In the genomic region with DNA sequence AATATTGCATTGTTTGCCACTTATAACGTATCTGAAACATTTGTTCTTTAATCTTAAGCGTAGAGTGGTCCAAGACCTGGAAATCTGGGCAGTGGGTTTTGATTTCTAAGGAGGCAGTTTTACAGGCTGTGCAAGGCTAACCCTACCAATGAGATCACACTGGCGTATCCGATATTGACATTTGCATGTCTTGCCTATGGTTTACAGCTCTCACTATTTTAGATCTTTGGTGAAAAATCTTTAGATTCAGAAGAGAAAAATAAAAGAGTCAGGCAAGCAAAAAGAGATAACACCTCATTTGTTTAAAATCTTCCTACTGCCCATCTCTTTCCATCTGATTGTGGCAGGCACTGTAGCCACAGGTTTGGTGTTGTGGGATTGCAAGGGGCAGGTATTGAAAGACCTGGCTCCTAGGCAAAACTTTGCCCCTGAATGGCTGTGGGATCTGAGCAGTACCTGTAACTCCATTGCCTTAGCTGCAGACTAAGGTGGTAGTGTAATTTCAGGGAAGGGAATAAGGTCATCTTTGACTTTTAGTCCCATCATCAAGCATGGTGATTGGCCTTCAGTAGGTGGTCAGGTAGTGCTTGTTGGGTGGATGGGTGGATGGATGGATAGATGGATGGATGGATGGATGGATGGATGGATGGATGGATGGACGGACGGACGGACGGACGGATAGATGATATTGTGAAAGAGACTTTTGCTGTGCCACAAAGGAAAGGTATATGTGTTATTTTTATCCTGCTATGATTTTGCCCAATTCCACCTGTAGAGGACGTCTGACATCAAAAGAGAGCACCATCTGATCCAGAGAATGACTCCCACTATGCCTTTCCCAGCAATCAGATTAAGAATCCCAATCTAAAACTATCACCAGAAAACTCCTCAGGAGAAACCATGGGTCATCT, we compare ENCODE assay signal across 2 cellular contexts.
TF ChIP-seq lines count a peak whose summit lies in the region.

No MANE protein-coding gene starts in this region.

TF ChIP-seq in A549, 52 proteins besides CTCF, POLR2A, EP300 and RAD21:
- TF ChIP-seq ZC3H11A (IDR thresholded peaks at IDR 0.05), result no peak
- no peak for TF ChIP-seq RNF2 (IDR thresholded peaks at IDR 0.05; ENCODE audit: borderline replicate concordance, low read depth)
- TF ChIP-seq RFX5 (IDR thresholded peaks at IDR 0.05), result no peak
- no peak for TF ChIP-seq NR3C1 (IDR thresholded peaks at IDR 0.05)
- no peak for TF ChIP-seq MAFK (IDR thresholded peaks at IDR 0.05; ENCODE audit: partially characterized antibody)
- TF ChIP-seq KDM1A (IDR thresholded peaks at IDR 0.05; ENCODE audit: low read depth), result no peak
- no peak for TF ChIP-seq FOSB (CRISPR knock-in tag; IDR thresholded peaks at IDR 0.05)
- TF ChIP-seq, protein P1, sequence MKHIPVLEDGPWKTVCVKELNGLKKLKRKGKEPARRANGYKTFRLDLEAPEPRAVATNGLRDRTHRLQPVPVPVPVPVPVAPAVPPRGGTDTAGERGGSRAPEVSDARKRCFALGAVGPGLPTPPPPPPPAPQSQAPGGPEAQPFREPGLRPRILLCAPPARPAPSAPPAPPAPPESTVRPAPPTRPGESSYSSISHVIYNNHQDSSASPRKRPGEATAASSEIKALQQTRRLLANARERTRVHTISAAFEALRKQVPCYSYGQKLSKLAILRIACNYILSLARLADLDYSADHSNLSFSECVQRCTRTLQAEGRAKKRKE (CRISPR knock-in tag; IDR thresholded peaks at IDR 0.05; ENCODE audit: low read depth), result no peak
- TF ChIP-seq, protein P2, sequence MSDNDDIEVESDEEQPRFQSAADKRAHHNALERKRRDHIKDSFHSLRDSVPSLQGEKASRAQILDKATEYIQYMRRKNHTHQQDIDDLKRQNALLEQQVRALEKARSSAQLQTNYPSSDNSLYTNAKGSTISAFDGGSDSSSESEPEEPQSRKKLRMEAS (IDR thresholded peaks at IDR 0.05), result no peak
- TF ChIP-seq HEYL (CRISPR knock-in tag; IDR thresholded peaks at IDR 0.05), result no peak

TF ChIP-seq in K562, 482 proteins besides CTCF, POLR2A, EP300 and RAD21:
- TF ChIP-seq, protein P3, sequence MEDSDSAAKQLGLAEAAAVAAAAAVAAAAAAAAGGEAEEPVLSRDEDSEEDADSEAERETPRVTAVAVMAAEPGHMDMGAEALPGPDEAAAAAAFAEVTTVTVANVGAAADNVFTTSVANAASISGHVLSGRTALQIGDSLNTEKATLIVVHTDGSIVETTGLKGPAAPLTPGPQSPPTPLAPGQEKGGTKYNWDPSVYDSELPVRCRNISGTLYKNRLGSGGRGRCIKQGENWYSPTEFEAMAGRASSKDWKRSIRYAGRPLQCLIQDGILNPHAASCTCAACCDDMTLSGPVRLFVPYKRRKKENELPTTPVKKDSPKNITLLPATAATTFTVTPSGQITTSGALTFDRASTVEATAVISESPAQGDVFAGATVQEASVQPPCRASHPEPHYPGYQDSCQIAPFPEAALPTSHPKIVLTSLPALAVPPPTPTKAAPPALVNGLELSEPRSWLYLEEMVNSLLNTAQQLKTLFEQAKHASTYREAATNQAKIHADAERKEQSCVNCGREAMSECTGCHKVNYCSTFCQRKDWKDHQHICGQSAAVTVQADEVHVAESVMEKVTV (CRISPR knock-in tag; IDR thresholded peaks at IDR 0.05), result 0 out of 2 replicates have a peak, but pooled peaks have one; percentile 28
- peak; percentile 67; the same call in 1 of the 2 replicates for TF ChIP-seq EHMT2 (IDR thresholded peaks at IDR 0.05)
- TF ChIP-seq FOXA3 (CRISPR knock-in tag; conservative IDR thresholded peaks at IDR 0.05 in 1 of 2, IDR thresholded peaks at IDR 0.05 in 1 of 2), result no peak
- TF ChIP-seq CTBP1 (IDR thresholded peaks at IDR 0.05; ENCODE audit: borderline replicate concordance), result peak; percentile 62; the same call in 1 of the 2 replicates
- no peak for TF ChIP-seq TOE1 (IDR thresholded peaks at IDR 0.05; ENCODE audit: borderline replicate concordance)
- 0 out of 2 replicates have a peak, but pooled peaks have one; percentile 31 for TF ChIP-seq TOE1 (CRISPR knock-in tag; IDR thresholded peaks at IDR 0.05; ENCODE audit: borderline replicate concordance, low read depth)
- TF ChIP-seq LEF1 (IDR thresholded peaks at IDR 0.05), result peak; percentile 74
- TF ChIP-seq JUND (IDR thresholded peaks at IDR 0.05; ENCODE audit: borderline replicate concordance, low read depth, low read length), result peak; percentile 6; the same call in 1 of the 2 replicates
- TF ChIP-seq JUND (tag; IDR thresholded peaks at IDR 0.05; ENCODE audit: borderline replicate concordance, low read depth, low read length), result no peak
- TF ChIP-seq, protein P4, sequence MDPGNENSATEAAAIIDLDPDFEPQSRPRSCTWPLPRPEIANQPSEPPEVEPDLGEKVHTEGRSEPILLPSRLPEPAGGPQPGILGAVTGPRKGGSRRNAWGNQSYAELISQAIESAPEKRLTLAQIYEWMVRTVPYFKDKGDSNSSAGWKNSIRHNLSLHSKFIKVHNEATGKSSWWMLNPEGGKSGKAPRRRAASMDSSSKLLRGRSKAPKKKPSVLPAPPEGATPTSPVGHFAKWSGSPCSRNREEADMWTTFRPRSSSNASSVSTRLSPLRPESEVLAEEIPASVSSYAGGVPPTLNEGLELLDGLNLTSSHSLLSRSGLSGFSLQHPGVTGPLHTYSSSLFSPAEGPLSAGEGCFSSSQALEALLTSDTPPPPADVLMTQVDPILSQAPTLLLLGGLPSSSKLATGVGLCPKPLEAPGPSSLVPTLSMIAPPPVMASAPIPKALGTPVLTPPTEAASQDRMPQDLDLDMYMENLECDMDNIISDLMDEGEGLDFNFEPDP (CRISPR knock-in tag; IDR thresholded peaks at IDR 0.05), result no peak
- TF ChIP-seq POLR2H (tag; IDR thresholded peaks at IDR 0.05; ENCODE audit: low read depth), result 0 out of 2 replicates have a peak, but pooled peaks have one; percentile 24
- TF ChIP-seq SP1 (CRISPR knock-in tag; IDR thresholded peaks at IDR 0.05), result no peak
- TF ChIP-seq ELF4 (CRISPR knock-in tag; IDR thresholded peaks at IDR 0.05), result 0 out of 2 replicates have a peak, but pooled peaks have one; percentile 27
- 0 out of 2 replicates have a peak, but pooled peaks have one; percentile 30 for TF ChIP-seq HDGF (IDR thresholded peaks at IDR 0.05)
- no peak for TF ChIP-seq ZZZ3 (IDR thresholded peaks at IDR 0.05)
- TF ChIP-seq MYC (IDR thresholded peaks at IDR 0.05; ENCODE audit: low read depth, low read length), result no peak
- no peak for TF ChIP-seq MYC (CRISPR knock-in tag; IDR thresholded peaks at IDR 0.05; ENCODE audit: borderline replicate concordance, low read depth)
- TF ChIP-seq, protein P5, sequence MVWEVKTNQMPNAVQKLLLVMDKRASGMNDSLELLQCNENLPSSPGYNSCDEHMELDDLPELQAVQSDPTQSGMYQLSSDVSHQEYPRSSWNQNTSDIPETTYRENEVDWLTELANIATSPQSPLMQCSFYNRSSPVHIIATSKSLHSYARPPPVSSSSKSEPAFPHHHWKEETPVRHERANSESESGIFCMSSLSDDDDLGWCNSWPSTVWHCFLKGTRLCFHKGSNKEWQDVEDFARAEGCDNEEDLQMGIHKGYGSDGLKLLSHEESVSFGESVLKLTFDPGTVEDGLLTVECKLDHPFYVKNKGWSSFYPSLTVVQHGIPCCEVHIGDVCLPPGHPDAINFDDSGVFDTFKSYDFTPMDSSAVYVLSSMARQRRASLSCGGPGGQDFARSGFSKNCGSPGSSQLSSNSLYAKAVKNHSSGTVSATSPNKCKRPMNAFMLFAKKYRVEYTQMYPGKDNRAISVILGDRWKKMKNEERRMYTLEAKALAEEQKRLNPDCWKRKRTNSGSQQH (CRISPR knock-in tag; IDR thresholded peaks at IDR 0.05), result 0 out of 2 replicates have a peak, but pooled peaks have one; percentile 40
- TF ChIP-seq, protein P6, sequence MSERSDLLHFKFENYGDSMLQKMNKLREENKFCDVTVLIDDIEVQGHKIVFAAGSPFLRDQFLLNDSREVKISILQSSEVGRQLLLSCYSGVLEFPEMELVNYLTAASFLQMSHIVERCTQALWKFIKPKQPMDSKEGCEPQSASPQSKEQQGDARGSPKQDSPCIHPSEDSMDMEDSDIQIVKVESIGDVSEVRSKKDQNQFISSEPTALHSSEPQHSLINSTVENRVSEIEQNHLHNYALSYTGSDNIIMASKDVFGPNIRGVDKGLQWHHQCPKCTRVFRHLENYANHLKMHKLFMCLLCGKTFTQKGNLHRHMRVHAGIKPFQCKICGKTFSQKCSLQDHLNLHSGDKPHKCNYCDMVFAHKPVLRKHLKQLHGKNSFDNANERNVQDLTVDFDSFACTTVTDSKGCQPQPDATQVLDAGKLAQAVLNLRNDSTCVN (CRISPR knock-in tag; IDR thresholded peaks at IDR 0.05), result 0 out of 2 replicates have a peak, but pooled peaks have one; percentile 77
- TF ChIP-seq NELFE (IDR thresholded peaks at IDR 0.05; ENCODE audit: insufficient read depth, insufficient read length), result no peak
- TF ChIP-seq SNRNP70 (optimal IDR thresholded peaks at IDR 0.05; ENCODE audit: low read depth, low read length), result no peak
- TF ChIP-seq KLF6 (CRISPR knock-in tag; IDR thresholded peaks at IDR 0.05; ENCODE audit: borderline replicate concordance), result no peak
- no peak for TF ChIP-seq SREBF2 (CRISPR knock-in tag; IDR thresholded peaks at IDR 0.05)
- TF ChIP-seq, protein P7, sequence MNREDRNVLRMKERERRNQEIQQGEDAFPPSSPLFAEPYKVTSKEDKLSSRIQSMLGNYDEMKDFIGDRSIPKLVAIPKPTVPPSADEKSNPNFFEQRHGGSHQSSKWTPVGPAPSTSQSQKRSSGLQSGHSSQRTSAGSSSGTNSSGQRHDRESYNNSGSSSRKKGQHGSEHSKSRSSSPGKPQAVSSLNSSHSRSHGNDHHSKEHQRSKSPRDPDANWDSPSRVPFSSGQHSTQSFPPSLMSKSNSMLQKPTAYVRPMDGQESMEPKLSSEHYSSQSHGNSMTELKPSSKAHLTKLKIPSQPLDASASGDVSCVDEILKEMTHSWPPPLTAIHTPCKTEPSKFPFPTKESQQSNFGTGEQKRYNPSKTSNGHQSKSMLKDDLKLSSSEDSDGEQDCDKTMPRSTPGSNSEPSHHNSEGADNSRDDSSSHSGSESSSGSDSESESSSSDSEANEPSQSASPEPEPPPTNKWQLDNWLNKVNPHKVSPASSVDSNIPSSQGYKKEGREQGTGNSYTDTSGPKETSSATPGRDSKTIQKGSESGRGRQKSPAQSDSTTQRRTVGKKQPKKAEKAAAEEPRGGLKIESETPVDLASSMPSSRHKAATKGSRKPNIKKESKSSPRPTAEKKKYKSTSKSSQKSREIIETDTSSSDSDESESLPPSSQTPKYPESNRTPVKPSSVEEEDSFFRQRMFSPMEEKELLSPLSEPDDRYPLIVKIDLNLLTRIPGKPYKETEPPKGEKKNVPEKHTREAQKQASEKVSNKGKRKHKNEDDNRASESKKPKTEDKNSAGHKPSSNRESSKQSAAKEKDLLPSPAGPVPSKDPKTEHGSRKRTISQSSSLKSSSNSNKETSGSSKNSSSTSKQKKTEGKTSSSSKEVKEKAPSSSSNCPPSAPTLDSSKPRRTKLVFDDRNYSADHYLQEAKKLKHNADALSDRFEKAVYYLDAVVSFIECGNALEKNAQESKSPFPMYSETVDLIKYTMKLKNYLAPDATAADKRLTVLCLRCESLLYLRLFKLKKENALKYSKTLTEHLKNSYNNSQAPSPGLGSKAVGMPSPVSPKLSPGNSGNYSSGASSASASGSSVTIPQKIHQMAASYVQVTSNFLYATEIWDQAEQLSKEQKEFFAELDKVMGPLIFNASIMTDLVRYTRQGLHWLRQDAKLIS (CRISPR knock-in tag; IDR thresholded peaks at IDR 0.05), result no peak; the same call in 1 of the 2 replicates
- TF ChIP-seq ARID1B (IDR thresholded peaks at IDR 0.05), result 0 out of 2 replicates have a peak, but pooled peaks have one; percentile 11
- TF ChIP-seq, protein P8, sequence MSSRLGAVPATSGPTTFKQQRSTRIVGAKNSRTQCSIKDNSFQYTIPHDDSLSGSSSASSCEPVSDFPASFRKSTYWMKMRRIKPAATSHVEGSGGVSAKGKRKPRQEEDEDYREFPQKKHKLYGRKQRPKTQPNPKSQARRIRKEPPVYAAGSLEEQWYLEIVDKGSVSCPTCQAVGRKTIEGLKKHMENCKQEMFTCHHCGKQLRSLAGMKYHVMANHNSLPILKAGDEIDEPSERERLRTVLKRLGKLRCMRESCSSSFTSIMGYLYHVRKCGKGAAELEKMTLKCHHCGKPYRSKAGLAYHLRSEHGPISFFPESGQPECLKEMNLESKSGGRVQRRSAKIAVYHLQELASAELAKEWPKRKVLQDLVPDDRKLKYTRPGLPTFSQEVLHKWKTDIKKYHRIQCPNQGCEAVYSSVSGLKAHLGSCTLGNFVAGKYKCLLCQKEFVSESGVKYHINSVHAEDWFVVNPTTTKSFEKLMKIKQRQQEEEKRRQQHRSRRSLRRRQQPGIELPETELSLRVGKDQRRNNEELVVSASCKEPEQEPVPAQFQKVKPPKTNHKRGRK (tag; IDR thresholded peaks at IDR 0.05), result no peak
- no peak for TF ChIP-seq MXI1 (IDR thresholded peaks at IDR 0.05; ENCODE audit: low read depth, low read length)
- peak; percentile 43; the same call in 1 of the 2 replicates for TF ChIP-seq OTX1 (CRISPR knock-in tag; IDR thresholded peaks at IDR 0.05)
- no peak for TF ChIP-seq CREM (IDR thresholded peaks at IDR 0.05; ENCODE audit: low read depth)
- TF ChIP-seq, protein P9, sequence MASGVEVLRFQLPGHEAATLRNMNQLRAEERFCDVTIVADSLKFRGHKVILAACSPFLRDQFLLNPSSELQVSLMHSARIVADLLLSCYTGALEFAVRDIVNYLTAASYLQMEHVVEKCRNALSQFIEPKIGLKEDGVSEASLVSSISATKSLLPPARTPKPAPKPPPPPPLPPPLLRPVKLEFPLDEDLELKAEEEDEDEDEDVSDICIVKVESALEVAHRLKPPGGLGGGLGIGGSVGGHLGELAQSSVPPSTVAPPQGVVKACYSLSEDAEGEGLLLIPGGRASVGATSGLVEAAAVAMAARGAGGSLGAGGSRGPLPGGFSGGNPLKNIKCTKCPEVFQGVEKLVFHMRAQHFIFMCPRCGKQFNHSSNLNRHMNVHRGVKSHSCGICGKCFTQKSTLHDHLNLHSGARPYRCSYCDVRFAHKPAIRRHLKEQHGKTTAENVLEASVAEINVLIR (CRISPR knock-in tag; IDR thresholded peaks at IDR 0.05), result no peak
- no peak for TF ChIP-seq IFI16 (CRISPR knock-in tag; IDR thresholded peaks at IDR 0.05)
